In genomic region chr4:1058198-1058996, GRCh38 we compare ENCODE assay signal across 1 cellular context.
TF ChIP-seq lines count a peak whose summit lies in the region.

No MANE protein-coding gene starts in this region.

TF ChIP-seq in IMR-90, 13 proteins besides CTCF, POLR2A, EP300 and RAD21 (continued from another document):
- TF ChIP-seq FOS (IDR thresholded peaks at IDR 0.05; ENCODE audit: low read depth, low read length) (no peak), SMC3 (IDR thresholded peaks at IDR 0.05; ENCODE audit: low read depth, low read length) (no peak), CEBPB (IDR thresholded peaks at IDR 0.05; ENCODE audit: low read depth, low read length) (no peak), CHD1 (IDR thresholded peaks at IDR 0.05; ENCODE audit: low read depth, low read length) (no peak), MAFK (IDR thresholded peaks at IDR 0.05; ENCODE audit: low read depth, low read length) (no peak), RCOR1 (IDR thresholded peaks at IDR 0.05; ENCODE audit: insufficient replicate concordance, low read length) (no peak)
